11 cellular contexts compared by ENCODE assay signal in the genomic region with DNA sequence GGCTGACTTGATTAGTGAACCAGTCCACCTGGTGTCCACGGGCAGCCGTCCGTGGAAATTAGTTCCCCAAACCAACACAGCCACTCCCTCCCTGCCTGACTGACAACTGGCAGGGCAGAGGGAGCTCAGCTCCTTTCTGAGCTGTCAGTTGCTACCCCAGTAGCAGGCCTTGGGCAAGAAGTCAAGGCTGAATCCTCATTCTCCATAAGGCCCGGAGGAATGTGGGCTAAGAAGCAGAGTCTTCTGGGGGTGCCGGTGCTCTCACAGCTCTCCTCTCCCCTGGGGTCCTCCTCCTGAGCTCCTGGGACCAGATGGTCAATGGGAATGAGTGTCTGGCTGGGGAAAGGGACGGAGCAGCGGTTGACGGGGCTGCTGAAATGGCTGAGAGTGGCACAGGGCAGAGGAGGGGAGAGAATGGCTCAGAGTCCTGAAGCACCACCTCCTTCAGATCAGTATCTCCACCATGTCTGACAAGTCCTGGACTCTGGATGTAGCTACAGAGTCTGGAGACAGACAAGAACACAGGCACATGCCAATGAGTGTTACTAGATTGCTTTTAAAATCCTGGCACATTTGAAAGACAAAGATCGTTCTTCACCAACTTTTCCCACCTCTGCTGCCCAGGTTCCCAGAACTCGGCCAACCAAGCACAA. TPM values are rescaled to one million over a fixed set of nuclear protein-coding genes. Genes with fewer than 3 reads are reported as not detected.
A peak's percentile ranks its signal among the peaks of the same experiment; 100 is the strongest.
DNase-seq lines count a peak whose midpoint lies in the region; ATAC-seq, FAIRE-seq and TF ChIP-seq lines count a peak whose summit lies in the region.
"Had no signal": no experiment of that assay in that cellular context is flagged by ENCODE, and none has a peak within 500 bp of the region (broad histone marks: within the 10 kb centered on the region; RNA-seq: fewer than 3 reads in every experiment).

No MANE protein-coding gene starts in this region.

- CTCF ChIA-PET in endothelial cell of umbilical vein (lab: Charles Lee), result interaction anchor here (1.0 to 4.3 kb wide), 8 partner anchors 11 to 125 kb away, joined by 3 to 27 read pairs (median 10); no protein-coding TSS in a partner anchor

- no peak overlapping the region for H3K9ac ChIP-seq in endothelial cell of umbilical vein (replicated peaks; ENCODE audit: extremely low read depth, insufficient read depth, low read length)

- 66% methylated on average over 10 of the region's 10 CpGs; no CpG with 5 or more reads in 1 of the 2 donors for WGBS in transverse colon (ENCODE audit: low coverage in 1 of 2), 2 donors

- H3K27me3 ChIP-seq in RWPE2 (ENCODE audit: insufficient read depth, poor library complexity, severe bottlenecking) (no peaks in the 10 kb centered on the region), endothelial cell of umbilical vein (ENCODE audit: control insufficient read depth in 2 of 2, insufficient read depth in 2 of 2, low read length in 2 of 2) (no peaks in the 10 kb centered on the region), transverse colon (no peaks in the 10 kb centered on the region)

- in situ Hi-C loops in transverse colon (cut with MboI; ENCODE audit: low pct_ligation_motif_present in 1 of 4, low pct_unique_long_range_greater_than_20kb in 1 of 4, low sequenced_read_pairs in 3 of 4), result no loop called here

- H3K27ac Mint-ChIP-seq in nephron, result peak overlapping the region; percentile 93 to 98 (median 93)

- H3K4me2 ChIP-seq in endothelial cell of umbilical vein (ENCODE audit: insufficient read depth, low read length), result no peak overlapping the region

- peak; percentile 28 for FAIRE-seq in endothelial cell of umbilical vein (lab: Jason Lieb, UNC)

- H3K4me3 Mint-ChIP-seq in nephron, result peak overlapping the region; percentile 41 to 65 (median 63)

- H3K4me1 ChIP-seq in RWPE2 (ENCODE audit: insufficient read depth, poor library complexity, severe bottlenecking) (peaks cover 44% of the 10 kb centered on the region), endothelial cell of umbilical vein (ENCODE audit: control insufficient read depth, extremely low read depth, insufficient read depth, low read length) (peaks cover 12% of the 10 kb centered on the region), transverse colon (peaks cover 15 to 49% (median 37%) of the 10 kb centered on the region in 4 donors)

- H3K9me3 ChIP-seq in RWPE2 (ENCODE audit: severe bottlenecking), result no peaks in the 10 kb centered on the region
- H3K9me3 ChIP-seq in endothelial cell of umbilical vein (replicated peaks; ENCODE audit: control insufficient read depth, insufficient read depth, low read length), result no peaks in the 10 kb centered on the region
- no peaks in the 10 kb centered on the region for H3K9me3 ChIP-seq in transverse colon

- TF ChIP-seq CTCF in RWPE2 (IDR thresholded peaks at IDR 0.05; ENCODE audit: poor library complexity, severe bottlenecking) (no peak), endothelial cell of umbilical vein (IDR thresholded peaks at IDR 0.05; ENCODE audit: extremely low read depth in 1 of 2, insufficient read depth in 1 of 2, low read depth in 1 of 2, low read length in 2 of 2) (no peak), nephron (IDR thresholded peaks at IDR 0.05; ENCODE audit: unreplicated experiment in 3 of 3) (no peak), transverse colon (IDR thresholded peaks at IDR 0.05) (no peak)

- no peaks in the 10 kb centered on the region for H3K9me3 Mint-ChIP-seq in nephron

- H3K79me2 ChIP-seq in endothelial cell of umbilical vein (ENCODE audit: control insufficient read depth, insufficient read depth, low read length), result peaks cover 55% of the 10 kb centered on the region

- H3K36me3 ChIP-seq in RWPE2 (ENCODE audit: low read depth), result peaks cover 82% of the 10 kb centered on the region
- H3K36me3 ChIP-seq in endothelial cell of umbilical vein (ENCODE audit: control insufficient read depth in 2 of 2, extremely low read depth in 1 of 2, insufficient read depth in 2 of 2, low read length in 2 of 2), result peaks cover 64 to 78% of the 10 kb centered on the region in 2 experiments
- H3K36me3 ChIP-seq in transverse colon, result peaks cover 0 to 13% (median 6%) of the 10 kb centered on the region in 4 donors

- TF ChIP-seq POLR2A in endothelial cell of umbilical vein (IDR thresholded peaks at IDR 0.05; ENCODE audit: low read depth, low read length) (peak; percentile 4), transverse colon (IDR thresholded peaks at IDR 0.05) (no peak)

- H2AFZ ChIP-seq in endothelial cell of umbilical vein (ENCODE audit: low read depth, low read length), result no peak overlapping the region

- DNase-seq in RWPE2 (ENCODE audit: low spot score) (peak; percentile 17), endothelial cell of umbilical vein (ENCODE audit: low read depth, low spot score) (no peak), transverse colon (no peak), NCI-H146 (lab: John Stamatoyannopoulos, UW) (no peak), NCI-H526 (lab: John Stamatoyannopoulos, UW) (no peak)
- no peak for DNase-seq in activated CD4-positive, alpha-beta T cell treated with anti-CD3 and anti-CD28 coated beads for 4 hours
- DNase-seq: activated gamma-delta T cell; NCI-H446; stimulated activated CD4-positive, alpha-beta T cell treated with anti-CD3 and anti-CD28 coated beads, Interleukin-2, amount 100 ng/mL, for 48 hours had no signal

- no peak; the same call in 2 of the 3 replicates for ATAC-seq in RWPE2 (ENCODE audit: low read depth)
- ATAC-seq in GM18868 (IDR thresholded peaks at IDR 0.05; ENCODE audit: unreplicated experiment), result no peak

- peaks cover 77% of the 10 kb centered on the region for H3K4me1 Mint-ChIP-seq in nephron

- no peak for TF ChIP-seq EP300 in transverse colon (IDR thresholded peaks at IDR 0.05; ENCODE audit: low read depth)

- H4K20me1 ChIP-seq in endothelial cell of umbilical vein (replicated peaks; ENCODE audit: control insufficient read depth, extremely low read depth, insufficient read depth, low read length), result no peaks in the 10 kb centered on the region

- dilution Hi-C loops in endothelial cell of umbilical vein (cut with MboI; ENCODE audit: extremely low pct_ligation_motif_present, low sequenced_read_pairs), result no loop called here

- no TSS peak for BruUV-seq in endothelial cell of umbilical vein (replicated peaks; lab: Mats Ljungman, UMichigan)

- intact Hi-C loops in endothelial cell of umbilical vein (cut with micrococcal nuclease), result no loop called here
- intact Hi-C loops in transverse colon (cut with DNase I; ENCODE audit: low total_unique reads), result no loop called here

- H3K27ac ChIP-seq in RWPE2 (ENCODE audit: poor library complexity, severe bottlenecking), result peak overlapping the region; percentile 96
- no peak overlapping the region for H3K27ac ChIP-seq in endothelial cell of umbilical vein (ENCODE audit: insufficient read depth, low read depth, low read length)
- peak overlapping the region; percentile 64 to 99 (median 87) for H3K27ac ChIP-seq in transverse colon

- H3K4me3 ChIP-seq in RWPE2 (ENCODE audit: severe bottlenecking), result no peak overlapping the region
- H3K4me3 ChIP-seq in endothelial cell of umbilical vein (replicated peaks in 1 of 3; ENCODE audit: insufficient read depth in 1 of 3, low read depth in 1 of 3, low read length in 3 of 3), result no peak overlapping the region
- H3K4me3 ChIP-seq in transverse colon, result no peak overlapping the region

- no peaks in the 10 kb centered on the region for H3K27me3 Mint-ChIP-seq in nephron (ENCODE audit: low read depth)

- H3K9me1 ChIP-seq in endothelial cell of umbilical vein (replicated peaks; ENCODE audit: control insufficient read depth, extremely low read depth, insufficient read depth, low read length), result no peaks in the 10 kb centered on the region

- H3K36me3 Mint-ChIP-seq in nephron (ENCODE audit: low read depth), result peaks cover 81% of the 10 kb centered on the region

- POLR2A ChIA-PET in endothelial cell of umbilical vein (lab: Charles Lee), result interaction anchor here (0.6 to 3.9 kb wide), 5 partner anchors 8 to 44 kb away, joined by 3 to 17 read pairs (median 5); a partner anchor contains a TSS

TF ChIP-seq in endothelial cell of umbilical vein, 7 proteins besides CTCF, POLR2A, EP300 and RAD21:
- peak; percentile 12 for TF ChIP-seq POLR2AphosphoS5 (IDR thresholded peaks at IDR 0.05; ENCODE audit: insufficient read depth, low read depth, low read length)
- TF ChIP-seq, protein P1, sequence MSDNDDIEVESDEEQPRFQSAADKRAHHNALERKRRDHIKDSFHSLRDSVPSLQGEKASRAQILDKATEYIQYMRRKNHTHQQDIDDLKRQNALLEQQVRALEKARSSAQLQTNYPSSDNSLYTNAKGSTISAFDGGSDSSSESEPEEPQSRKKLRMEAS (IDR thresholded peaks at IDR 0.05; ENCODE audit: insufficient read depth, insufficient read length), result no peak
TF ChIP-seq in endothelial cell of umbilical vein: peak in this region for 1.

RNA-seq across cellular contexts. Expression of a gene that starts 16.9 kb away (rescaled TPM):
- total RNA-seq in endothelial cell of umbilical vein (145 and 167 TPM in 2 replicates), transverse colon (10 to 100 TPM; 14.5 to 50.9 (median 23.8) TPM)
- 129 and 130 TPM in 2 replicates for polyA plus RNA-seq in endothelial cell of umbilical vein
- 123 and 135 TPM in 2 replicates for polyA plus RNA-seq in endothelial cell of umbilical vein (2011; cell fraction: cytosol; rRNA removed)
- 200 and 222 TPM in 2 replicates for polyA plus RNA-seq in endothelial cell of umbilical vein (2011; cell fraction: nucleus; rRNA removed)
- 67.7 and 69.8 TPM in 2 replicates for polyA plus RNA-seq in endothelial cell of umbilical vein (2012)
- 186 and 195 TPM in 2 replicates for polyA minus RNA-seq in endothelial cell of umbilical vein
- 41.2 TPM for polyA minus RNA-seq in endothelial cell of umbilical vein (2011; cell fraction: cytosol; rRNA and poly(A)+ RNA removed)
- 95.7 and 170 TPM in 2 replicates for polyA minus RNA-seq in endothelial cell of umbilical vein (2011; cell fraction: nucleus; rRNA and poly(A)+ RNA removed)
